Comparison of ENCODE assay signal across 7 cellular contexts in the genomic region with DNA sequence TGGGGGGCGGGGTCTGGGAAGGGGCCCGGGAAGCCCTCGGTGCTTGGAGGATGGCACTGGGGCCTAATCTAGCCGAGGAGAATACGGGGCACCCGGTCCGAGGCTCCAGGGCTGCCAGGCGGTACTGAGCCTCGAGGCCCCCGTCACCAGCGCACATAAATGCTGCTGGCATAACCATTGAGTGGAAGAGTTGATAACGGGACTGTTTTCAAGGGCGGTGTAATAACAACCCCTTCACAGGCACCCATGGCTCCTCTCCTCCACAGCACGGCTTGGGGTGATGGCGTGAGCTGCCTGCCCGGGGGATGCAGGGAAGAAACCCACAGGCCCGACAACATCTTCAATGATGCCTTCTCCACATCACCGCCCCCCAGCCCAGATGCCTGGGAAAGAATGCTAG.
"Had no signal": no experiment of that assay in that cellular context is flagged by ENCODE, and none has a peak within 500 bp of the region (broad histone marks: within the 10 kb centered on the region; RNA-seq: fewer than 3 reads in every experiment).

No MANE protein-coding gene starts in this region.

- DNase-seq: IMR-90, KBM-7, KG1 had no signal

- H3K27ac ChIP-seq: HL-60 had no signal

- H3K36me3 Mint-ChIP-seq: IgD-negative memory B cell had no signal

- FAIRE-seq: HTR-8/SVneo, K562 had no signal

- H3K4me3 ChIP-seq: K562 had no signal

- H3K4me3 Mint-ChIP-seq: IgD-negative memory B cell had no signal

- ATAC-seq: K562 had no signal

- H3K27ac Mint-ChIP-seq: IgD-negative memory B cell had no signal
